ENCODE assay signal across 8 cellular contexts in genomic region chr9:104968025-104968982, GRCh38. TPM values are rescaled to one million over a fixed set of nuclear protein-coding genes. Genes with fewer than 3 reads are reported as not detected.
DNase-seq lines count a peak whose midpoint lies in the region; ATAC-seq and TF ChIP-seq lines count a peak whose summit lies in the region.

No MANE protein-coding gene starts in this region.

- H3K36me3 ChIP-seq in BE2C = no peaks in the 10 kb centered on the region
- H3K36me3 ChIP-seq in left lung = no peaks in the 10 kb centered on the region

- TF ChIP-seq CTCF in BE2C (IDR thresholded peaks at IDR 0.05; ENCODE audit: low read depth, low read length) = no peak
- no peak for TF ChIP-seq CTCF in coronary artery (IDR thresholded peaks at IDR 0.05)
- TF ChIP-seq CTCF in left lung (IDR thresholded peaks at IDR 0.05) = no peak

- peak; percentile 91 for DNase-seq in BE2C
- peak; percentile 66 for DNase-seq in NCI-H526 treated with DMSO at 0.1 percent for 48 hours (lab: John Stamatoyannopoulos, UW)
- DNase-seq in activated CD4-positive, alpha-beta T cell treated with anti-CD3 and anti-CD28 coated beads, Interleukin-2, amount 50 U/mL, for 1 hour = peak; percentile 88
- DNase-seq in coronary artery (ENCODE audit: low spot score) = peak; percentile 94
- peak; percentile 90 to 96 for DNase-seq in left lung
- peak; percentile 90 for DNase-seq in stimulated activated CD4-positive, alpha-beta T cell treated with anti-CD3 and anti-CD28 coated beads, Interleukin-2, amount 100 ng/mL, for 24 hours

- ATAC-seq in GM19328 (IDR thresholded peaks at IDR 0.05; ENCODE audit: unreplicated experiment) (peak; percentile 100), HG03460 (IDR thresholded peaks at IDR 0.05; ENCODE audit: unreplicated experiment) (peak; percentile 100), left lung (peak; percentile 92)

- H3K4me1 ChIP-seq in BE2C = peaks cover 3% of the 10 kb centered on the region; the same call in 1 of the 2 replicates
- H3K4me1 ChIP-seq in left lung = peaks cover 6 to 25% of the 10 kb centered on the region in 2 donors

- H3K27me3 ChIP-seq in BE2C (no peaks in the 10 kb centered on the region), left lung (no peaks in the 10 kb centered on the region)

- H3K9me3 ChIP-seq in BE2C (no peaks in the 10 kb centered on the region), left lung (no peaks in the 10 kb centered on the region)

- H3K27ac ChIP-seq in coronary artery (peak overlapping the region; percentile 88 to 94), left lung (peak overlapping the region; percentile 86 to 90)

- intact Hi-C loops in left lung (cut with DNase I) = no loop called here

- H3K4me3 ChIP-seq in BE2C (ENCODE audit: low read depth, low read length) (peak overlapping the region; percentile 96), coronary artery (peak overlapping the region; percentile 77), left lung (peak overlapping the region; percentile 55 to 59)

RNA-seq across cellular contexts. Expression of gene ABCA1, which starts 40.3 kb away (rescaled TPM):
- 1.6 TPM for polyA plus RNA-seq in BE2C (2012; ENCODE audit: insufficient read depth, insufficient read length, low read depth)
- total RNA-seq in left lung = 10 to 100 TPM; 40.5 to 53.0 TPM

Comparison
In these comparisons a context has a peak if more than half of its experiments do, and no peak if none do; other contexts are left out.
1. Peak in every context shown above with its lines: DNase-seq, ATAC-seq, H3K4me3 ChIP-seq and H3K27ac ChIP-seq.